ENCODE assay signal across 1 cellular context in genomic region chr12:120711411-120711810, GRCh38.
TF ChIP-seq lines count a peak whose summit lies in the region.

No MANE protein-coding gene starts in this region.

TF ChIP-seq in IMR-90, 13 proteins besides CTCF, POLR2A, EP300 and RAD21:
- TF ChIP-seq ELK1 (IDR thresholded peaks at IDR 0.05; ENCODE audit: borderline replicate concordance, low read depth, low read length) (no peak), CHD1 (IDR thresholded peaks at IDR 0.05; ENCODE audit: low read depth, low read length) (no peak), MAFK (IDR thresholded peaks at IDR 0.05; ENCODE audit: low read depth, low read length) (no peak), BHLHE40 (IDR thresholded peaks at IDR 0.05; ENCODE audit: low read depth, low read length) (no peak), FOS (IDR thresholded peaks at IDR 0.05; ENCODE audit: low read depth, low read length) (no peak), SMC3 (IDR thresholded peaks at IDR 0.05; ENCODE audit: low read depth, low read length) (no peak)
TF ChIP-seq in IMR-90: peak in this region for 0.
